In the genomic region with DNA sequence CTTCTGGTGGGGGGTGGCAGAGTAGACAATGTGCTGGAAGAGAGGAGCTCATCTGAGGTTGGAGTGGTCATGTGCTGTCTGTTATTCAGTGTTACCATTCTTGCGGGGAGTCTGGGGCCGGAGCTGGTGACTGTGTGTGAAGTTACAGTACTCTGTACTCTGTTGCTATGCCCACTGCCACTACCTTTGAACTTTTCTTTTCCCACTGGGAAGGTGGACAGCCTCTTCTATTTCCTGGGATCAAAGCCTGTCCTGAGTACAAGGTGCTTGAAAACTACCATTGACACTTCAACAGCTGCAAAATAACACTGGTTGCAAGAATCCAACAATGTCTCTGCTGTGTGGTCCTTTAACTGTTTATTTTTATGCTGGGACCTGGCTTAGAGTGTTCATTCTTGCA, we compare ENCODE assay signal across 2 cellular contexts.
TF ChIP-seq lines count a peak whose summit lies in the region.

No MANE protein-coding gene starts in this region.

TF ChIP-seq in WTC11, 78 proteins besides CTCF, POLR2A, EP300 and RAD21 (continued from another document):
- TF ChIP-seq, protein P1, sequence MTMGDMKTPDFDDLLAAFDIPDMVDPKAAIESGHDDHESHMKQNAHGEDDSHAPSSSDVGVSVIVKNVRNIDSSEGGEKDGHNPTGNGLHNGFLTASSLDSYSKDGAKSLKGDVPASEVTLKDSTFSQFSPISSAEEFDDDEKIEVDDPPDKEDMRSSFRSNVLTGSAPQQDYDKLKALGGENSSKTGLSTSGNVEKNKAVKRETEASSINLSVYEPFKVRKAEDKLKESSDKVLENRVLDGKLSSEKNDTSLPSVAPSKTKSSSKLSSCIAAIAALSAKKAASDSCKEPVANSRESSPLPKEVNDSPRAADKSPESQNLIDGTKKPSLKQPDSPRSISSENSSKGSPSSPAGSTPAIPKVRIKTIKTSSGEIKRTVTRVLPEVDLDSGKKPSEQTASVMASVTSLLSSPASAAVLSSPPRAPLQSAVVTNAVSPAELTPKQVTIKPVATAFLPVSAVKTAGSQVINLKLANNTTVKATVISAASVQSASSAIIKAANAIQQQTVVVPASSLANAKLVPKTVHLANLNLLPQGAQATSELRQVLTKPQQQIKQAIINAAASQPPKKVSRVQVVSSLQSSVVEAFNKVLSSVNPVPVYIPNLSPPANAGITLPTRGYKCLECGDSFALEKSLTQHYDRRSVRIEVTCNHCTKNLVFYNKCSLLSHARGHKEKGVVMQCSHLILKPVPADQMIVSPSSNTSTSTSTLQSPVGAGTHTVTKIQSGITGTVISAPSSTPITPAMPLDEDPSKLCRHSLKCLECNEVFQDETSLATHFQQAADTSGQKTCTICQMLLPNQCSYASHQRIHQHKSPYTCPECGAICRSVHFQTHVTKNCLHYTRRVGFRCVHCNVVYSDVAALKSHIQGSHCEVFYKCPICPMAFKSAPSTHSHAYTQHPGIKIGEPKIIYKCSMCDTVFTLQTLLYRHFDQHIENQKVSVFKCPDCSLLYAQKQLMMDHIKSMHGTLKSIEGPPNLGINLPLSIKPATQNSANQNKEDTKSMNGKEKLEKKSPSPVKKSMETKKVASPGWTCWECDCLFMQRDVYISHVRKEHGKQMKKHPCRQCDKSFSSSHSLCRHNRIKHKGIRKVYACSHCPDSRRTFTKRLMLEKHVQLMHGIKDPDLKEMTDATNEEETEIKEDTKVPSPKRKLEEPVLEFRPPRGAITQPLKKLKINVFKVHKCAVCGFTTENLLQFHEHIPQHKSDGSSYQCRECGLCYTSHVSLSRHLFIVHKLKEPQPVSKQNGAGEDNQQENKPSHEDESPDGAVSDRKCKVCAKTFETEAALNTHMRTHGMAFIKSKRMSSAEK (CRISPR knock-in tag; IDR thresholded peaks at IDR 0.05; ENCODE audit: borderline replicate concordance), result no peak

TF ChIP-seq in HepG2, 621 proteins besides CTCF, POLR2A, EP300 and RAD21 (continued from another document and continues in another):
- TF ChIP-seq, protein P2, sequence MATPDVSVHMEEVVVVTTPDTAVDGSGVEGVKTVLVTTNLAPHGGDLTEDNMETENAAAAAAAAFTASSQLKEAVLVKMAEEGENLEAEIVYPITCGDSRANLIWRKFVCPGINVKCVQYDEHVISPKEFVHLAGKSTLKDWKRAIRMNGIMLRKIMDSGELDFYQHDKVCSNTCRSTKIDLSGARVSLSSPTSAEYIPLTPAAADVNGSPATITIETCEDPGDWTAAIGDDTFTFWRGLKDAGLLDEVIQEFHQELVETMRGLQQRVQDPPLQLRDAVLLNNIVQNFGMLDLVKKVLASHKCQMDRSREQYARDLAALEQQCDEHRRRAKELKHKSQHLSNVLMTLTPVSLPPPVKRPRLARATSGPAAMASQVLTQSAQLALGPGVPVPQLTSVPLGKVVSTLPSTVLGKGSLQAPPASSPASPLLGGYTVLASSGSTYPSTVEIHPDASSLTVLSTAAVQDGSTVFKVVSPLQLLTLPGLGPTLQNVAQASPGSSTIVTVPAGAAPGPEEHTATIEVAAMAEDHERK (CRISPR knock-in tag; IDR thresholded peaks at IDR 0.05; ENCODE audit: low read depth), result no peak
- TF ChIP-seq RBFOX2 (IDR thresholded peaks at IDR 0.05; ENCODE audit: low read depth, low read length) (no peak), REPIN1 (CRISPR knock-in tag; IDR thresholded peaks at IDR 0.05; ENCODE audit: borderline replicate concordance, low read depth) (no peak), RXRB (CRISPR knock-in tag; IDR thresholded peaks at IDR 0.05; ENCODE audit: borderline replicate concordance) (peak; percentile 69; the same call in 1 of the 2 replicates), RFXAP (CRISPR knock-in tag; IDR thresholded peaks at IDR 0.05; ENCODE audit: borderline replicate concordance) (no peak), ZSCAN31 (CRISPR knock-in tag; IDR thresholded peaks at IDR 0.05; ENCODE audit: low read depth) (no peak), ZNF772 (CRISPR knock-in tag; IDR thresholded peaks at IDR 0.05) (0 out of 2 replicates have a peak, but pooled peaks have one; percentile 36), ELF1 (CRISPR knock-in tag; IDR thresholded peaks at IDR 0.05) (no peak), CHCHD3 (CRISPR knock-in tag; IDR thresholded peaks at IDR 0.05) (no peak), HNF4G (IDR thresholded peaks at IDR 0.05; ENCODE audit: borderline replicate concordance, low read depth, low read length) (peak; percentile 88), HNF4G (CRISPR knock-in tag; IDR thresholded peaks at IDR 0.05; ENCODE audit: borderline replicate concordance, low read depth) (peak; percentile 40; the same call in 1 of the 2 replicates), CEBPG (CRISPR knock-in tag; IDR thresholded peaks at IDR 0.05) (peak; percentile 14), MAZ (IDR thresholded peaks at IDR 0.05; ENCODE audit: borderline replicate concordance, low read depth, low read length) (no peak), MAZ (CRISPR knock-in tag; IDR thresholded peaks at IDR 0.05; ENCODE audit: low read depth) (no peak), HMG20B (CRISPR knock-in tag; conservative IDR thresholded peaks at IDR 0.05) (no peak), ADNP (CRISPR knock-in tag; IDR thresholded peaks at IDR 0.05) (no peak), ZNF10 (CRISPR knock-in tag; IDR thresholded peaks at IDR 0.05; ENCODE audit: borderline replicate concordance, low read depth) (no peak), IKZF4 (CRISPR knock-in tag; IDR thresholded peaks at IDR 0.05; ENCODE audit: borderline replicate concordance, low read depth, not compliant biosample characterization) (no peak), SNAPC2 (CRISPR knock-in tag; IDR thresholded peaks at IDR 0.05) (no peak), RFX1 (IDR thresholded peaks at IDR 0.05) (peak; percentile 74; the same call in 1 of the 2 replicates), KDM1A (CRISPR knock-in tag; IDR thresholded peaks at IDR 0.05) (no peak), ZNF746 (CRISPR knock-in tag; IDR thresholded peaks at IDR 0.05) (no peak), ZNF83 (CRISPR knock-in tag; IDR thresholded peaks at IDR 0.05; ENCODE audit: borderline replicate concordance) (no peak), ZNF138 (CRISPR knock-in tag; IDR thresholded peaks at IDR 0.05; ENCODE audit: low read depth) (no peak), ATF7-NPFF (CRISPR knock-in tag; IDR thresholded peaks at IDR 0.05; ENCODE audit: low read depth) (no peak), ARNT (IDR thresholded peaks at IDR 0.05) (no peak), ZNF768 (CRISPR knock-in tag; IDR thresholded peaks at IDR 0.05) (no peak), ZNF430 (CRISPR knock-in tag; IDR thresholded peaks at IDR 0.05) (no peak)
- TF ChIP-seq, protein P3, sequence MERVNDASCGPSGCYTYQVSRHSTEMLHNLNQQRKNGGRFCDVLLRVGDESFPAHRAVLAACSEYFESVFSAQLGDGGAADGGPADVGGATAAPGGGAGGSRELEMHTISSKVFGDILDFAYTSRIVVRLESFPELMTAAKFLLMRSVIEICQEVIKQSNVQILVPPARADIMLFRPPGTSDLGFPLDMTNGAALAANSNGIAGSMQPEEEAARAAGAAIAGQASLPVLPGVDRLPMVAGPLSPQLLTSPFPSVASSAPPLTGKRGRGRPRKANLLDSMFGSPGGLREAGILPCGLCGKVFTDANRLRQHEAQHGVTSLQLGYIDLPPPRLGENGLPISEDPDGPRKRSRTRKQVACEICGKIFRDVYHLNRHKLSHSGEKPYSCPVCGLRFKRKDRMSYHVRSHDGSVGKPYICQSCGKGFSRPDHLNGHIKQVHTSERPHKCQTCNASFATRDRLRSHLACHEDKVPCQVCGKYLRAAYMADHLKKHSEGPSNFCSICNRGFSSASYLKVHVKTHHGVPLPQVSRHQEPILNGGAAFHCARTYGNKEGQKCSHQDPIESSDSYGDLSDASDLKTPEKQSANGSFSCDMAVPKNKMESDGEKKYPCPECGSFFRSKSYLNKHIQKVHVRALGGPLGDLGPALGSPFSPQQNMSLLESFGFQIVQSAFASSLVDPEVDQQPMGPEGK (CRISPR knock-in tag; IDR thresholded peaks at IDR 0.05), result no peak
- TF ChIP-seq, protein P4, sequence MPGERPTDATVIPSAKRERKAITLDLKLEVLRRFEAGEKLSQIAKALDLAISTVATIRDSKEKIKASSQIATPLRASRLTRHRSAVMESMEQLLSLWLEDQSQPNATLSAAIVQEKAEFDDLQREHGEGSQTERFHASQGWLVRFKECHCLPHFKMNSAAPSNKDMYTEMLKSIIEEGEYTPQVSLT (CRISPR knock-in tag; IDR thresholded peaks at IDR 0.05; ENCODE audit: borderline replicate concordance, low read depth), result no peak
- TF ChIP-seq, protein P5, sequence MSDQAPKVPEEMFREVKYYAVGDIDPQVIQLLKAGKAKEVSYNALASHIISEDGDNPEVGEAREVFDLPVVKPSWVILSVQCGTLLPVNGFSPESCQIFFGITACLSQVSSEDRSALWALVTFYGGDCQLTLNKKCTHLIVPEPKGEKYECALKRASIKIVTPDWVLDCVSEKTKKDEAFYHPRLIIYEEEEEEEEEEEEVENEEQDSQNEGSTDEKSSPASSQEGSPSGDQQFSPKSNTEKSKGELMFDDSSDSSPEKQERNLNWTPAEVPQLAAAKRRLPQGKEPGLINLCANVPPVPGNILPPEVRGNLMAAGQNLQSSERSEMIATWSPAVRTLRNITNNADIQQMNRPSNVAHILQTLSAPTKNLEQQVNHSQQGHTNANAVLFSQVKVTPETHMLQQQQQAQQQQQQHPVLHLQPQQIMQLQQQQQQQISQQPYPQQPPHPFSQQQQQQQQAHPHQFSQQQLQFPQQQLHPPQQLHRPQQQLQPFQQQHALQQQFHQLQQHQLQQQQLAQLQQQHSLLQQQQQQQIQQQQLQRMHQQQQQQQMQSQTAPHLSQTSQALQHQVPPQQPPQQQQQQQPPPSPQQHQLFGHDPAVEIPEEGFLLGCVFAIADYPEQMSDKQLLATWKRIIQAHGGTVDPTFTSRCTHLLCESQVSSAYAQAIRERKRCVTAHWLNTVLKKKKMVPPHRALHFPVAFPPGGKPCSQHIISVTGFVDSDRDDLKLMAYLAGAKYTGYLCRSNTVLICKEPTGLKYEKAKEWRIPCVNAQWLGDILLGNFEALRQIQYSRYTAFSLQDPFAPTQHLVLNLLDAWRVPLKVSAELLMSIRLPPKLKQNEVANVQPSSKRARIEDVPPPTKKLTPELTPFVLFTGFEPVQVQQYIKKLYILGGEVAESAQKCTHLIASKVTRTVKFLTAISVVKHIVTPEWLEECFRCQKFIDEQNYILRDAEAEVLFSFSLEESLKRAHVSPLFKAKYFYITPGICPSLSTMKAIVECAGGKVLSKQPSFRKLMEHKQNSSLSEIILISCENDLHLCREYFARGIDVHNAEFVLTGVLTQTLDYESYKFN (CRISPR knock-in tag; conservative IDR thresholded peaks at IDR 0.05), result peak; percentile 91
- TF ChIP-seq, protein P6, sequence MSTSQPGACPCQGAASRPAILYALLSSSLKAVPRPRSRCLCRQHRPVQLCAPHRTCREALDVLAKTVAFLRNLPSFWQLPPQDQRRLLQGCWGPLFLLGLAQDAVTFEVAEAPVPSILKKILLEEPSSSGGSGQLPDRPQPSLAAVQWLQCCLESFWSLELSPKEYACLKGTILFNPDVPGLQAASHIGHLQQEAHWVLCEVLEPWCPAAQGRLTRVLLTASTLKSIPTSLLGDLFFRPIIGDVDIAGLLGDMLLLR (CRISPR knock-in tag; IDR thresholded peaks at IDR 0.05), result no peak
- TF ChIP-seq, protein P7, sequence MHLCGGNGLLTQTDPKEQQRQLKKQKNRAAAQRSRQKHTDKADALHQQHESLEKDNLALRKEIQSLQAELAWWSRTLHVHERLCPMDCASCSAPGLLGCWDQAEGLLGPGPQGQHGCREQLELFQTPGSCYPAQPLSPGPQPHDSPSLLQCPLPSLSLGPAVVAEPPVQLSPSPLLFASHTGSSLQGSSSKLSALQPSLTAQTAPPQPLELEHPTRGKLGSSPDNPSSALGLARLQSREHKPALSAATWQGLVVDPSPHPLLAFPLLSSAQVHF (CRISPR knock-in tag; IDR thresholded peaks at IDR 0.05), result no peak
- TF ChIP-seq, protein P8, sequence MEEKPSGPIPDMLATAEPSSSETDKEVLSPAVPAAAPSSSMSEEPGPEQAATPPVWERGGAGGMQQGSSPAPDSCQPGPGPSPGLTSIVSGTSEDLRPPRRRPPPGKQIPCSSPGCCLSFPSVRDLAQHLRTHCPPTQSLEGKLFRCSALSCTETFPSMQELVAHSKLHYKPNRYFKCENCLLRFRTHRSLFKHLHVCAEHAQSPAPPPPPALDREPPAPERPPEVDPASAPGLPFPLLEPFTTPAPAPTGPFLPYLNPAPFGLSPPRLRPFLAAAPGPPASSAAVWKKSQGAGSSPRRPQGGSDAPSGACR (CRISPR knock-in tag; IDR thresholded peaks at IDR 0.05), result no peak
- TF ChIP-seq, protein P9, sequence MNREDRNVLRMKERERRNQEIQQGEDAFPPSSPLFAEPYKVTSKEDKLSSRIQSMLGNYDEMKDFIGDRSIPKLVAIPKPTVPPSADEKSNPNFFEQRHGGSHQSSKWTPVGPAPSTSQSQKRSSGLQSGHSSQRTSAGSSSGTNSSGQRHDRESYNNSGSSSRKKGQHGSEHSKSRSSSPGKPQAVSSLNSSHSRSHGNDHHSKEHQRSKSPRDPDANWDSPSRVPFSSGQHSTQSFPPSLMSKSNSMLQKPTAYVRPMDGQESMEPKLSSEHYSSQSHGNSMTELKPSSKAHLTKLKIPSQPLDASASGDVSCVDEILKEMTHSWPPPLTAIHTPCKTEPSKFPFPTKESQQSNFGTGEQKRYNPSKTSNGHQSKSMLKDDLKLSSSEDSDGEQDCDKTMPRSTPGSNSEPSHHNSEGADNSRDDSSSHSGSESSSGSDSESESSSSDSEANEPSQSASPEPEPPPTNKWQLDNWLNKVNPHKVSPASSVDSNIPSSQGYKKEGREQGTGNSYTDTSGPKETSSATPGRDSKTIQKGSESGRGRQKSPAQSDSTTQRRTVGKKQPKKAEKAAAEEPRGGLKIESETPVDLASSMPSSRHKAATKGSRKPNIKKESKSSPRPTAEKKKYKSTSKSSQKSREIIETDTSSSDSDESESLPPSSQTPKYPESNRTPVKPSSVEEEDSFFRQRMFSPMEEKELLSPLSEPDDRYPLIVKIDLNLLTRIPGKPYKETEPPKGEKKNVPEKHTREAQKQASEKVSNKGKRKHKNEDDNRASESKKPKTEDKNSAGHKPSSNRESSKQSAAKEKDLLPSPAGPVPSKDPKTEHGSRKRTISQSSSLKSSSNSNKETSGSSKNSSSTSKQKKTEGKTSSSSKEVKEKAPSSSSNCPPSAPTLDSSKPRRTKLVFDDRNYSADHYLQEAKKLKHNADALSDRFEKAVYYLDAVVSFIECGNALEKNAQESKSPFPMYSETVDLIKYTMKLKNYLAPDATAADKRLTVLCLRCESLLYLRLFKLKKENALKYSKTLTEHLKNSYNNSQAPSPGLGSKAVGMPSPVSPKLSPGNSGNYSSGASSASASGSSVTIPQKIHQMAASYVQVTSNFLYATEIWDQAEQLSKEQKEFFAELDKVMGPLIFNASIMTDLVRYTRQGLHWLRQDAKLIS (CRISPR knock-in tag; IDR thresholded peaks at IDR 0.05), result no peak
- TF ChIP-seq, protein P10, sequence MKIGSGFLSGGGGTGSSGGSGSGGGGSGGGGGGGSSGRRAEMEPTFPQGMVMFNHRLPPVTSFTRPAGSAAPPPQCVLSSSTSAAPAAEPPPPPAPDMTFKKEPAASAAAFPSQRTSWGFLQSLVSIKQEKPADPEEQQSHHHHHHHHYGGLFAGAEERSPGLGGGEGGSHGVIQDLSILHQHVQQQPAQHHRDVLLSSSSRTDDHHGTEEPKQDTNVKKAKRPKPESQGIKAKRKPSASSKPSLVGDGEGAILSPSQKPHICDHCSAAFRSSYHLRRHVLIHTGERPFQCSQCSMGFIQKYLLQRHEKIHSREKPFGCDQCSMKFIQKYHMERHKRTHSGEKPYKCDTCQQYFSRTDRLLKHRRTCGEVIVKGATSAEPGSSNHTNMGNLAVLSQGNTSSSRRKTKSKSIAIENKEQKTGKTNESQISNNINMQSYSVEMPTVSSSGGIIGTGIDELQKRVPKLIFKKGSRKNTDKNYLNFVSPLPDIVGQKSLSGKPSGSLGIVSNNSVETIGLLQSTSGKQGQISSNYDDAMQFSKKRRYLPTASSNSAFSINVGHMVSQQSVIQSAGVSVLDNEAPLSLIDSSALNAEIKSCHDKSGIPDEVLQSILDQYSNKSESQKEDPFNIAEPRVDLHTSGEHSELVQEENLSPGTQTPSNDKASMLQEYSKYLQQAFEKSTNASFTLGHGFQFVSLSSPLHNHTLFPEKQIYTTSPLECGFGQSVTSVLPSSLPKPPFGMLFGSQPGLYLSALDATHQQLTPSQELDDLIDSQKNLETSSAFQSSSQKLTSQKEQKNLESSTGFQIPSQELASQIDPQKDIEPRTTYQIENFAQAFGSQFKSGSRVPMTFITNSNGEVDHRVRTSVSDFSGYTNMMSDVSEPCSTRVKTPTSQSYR (CRISPR knock-in tag; IDR thresholded peaks at IDR 0.05; ENCODE audit: borderline replicate concordance), result no peak
